In genomic region chr12:109601557-109601956, GRCh38 we compare ENCODE assay signal across 26 cellular contexts. TPM values are rescaled to one million over a fixed set of nuclear protein-coding genes. Genes with fewer than 3 reads are reported as not detected.
DNase-seq lines count a peak whose midpoint lies in the region; ATAC-seq, FAIRE-seq and TF ChIP-seq lines count a peak whose summit lies in the region.
"Had no signal": no experiment of that assay in that cellular context is flagged by ENCODE, and none has a peak within 500 bp of the region (broad histone marks: within the 10 kb centered on the region; RNA-seq: fewer than 3 reads in every experiment).

No MANE protein-coding gene starts in this region.

- no peak for TF ChIP-seq POLR2A in HepG2 (IDR thresholded peaks at IDR 0.05; ENCODE audit: insufficient read depth in 1 of 2, low read depth in 2 of 2, low read length in 2 of 2)
- TF ChIP-seq POLR2A in right lobe of liver (IDR thresholded peaks at IDR 0.05) = no peak

- no peak overlapping the region for H3K4me2 ChIP-seq in HepG2 (ENCODE audit: low read depth, low read length)
- no peak overlapping the region for H3K4me2 ChIP-seq in neuronal stem cell (ENCODE audit: insufficient read depth, low read length, poor library complexity, severe bottlenecking)

- H4K91ac ChIP-seq in neuronal stem cell (ENCODE audit: low read depth, low read length, poor library complexity) = no peak overlapping the region

- H2BK12ac ChIP-seq in neuronal stem cell (ENCODE audit: low read length) = peak overlapping the region; percentile 30

- H3K27ac ChIP-seq in HepG2 (ENCODE audit: extremely low read length, insufficient read depth, low read length) (no peak overlapping the region), right lobe of liver (no peak overlapping the region), neuronal stem cell (replicated peaks; ENCODE audit: low read length) (no peak overlapping the region)
- H3K27ac ChIP-seq: 22Rv1; BLaER1 treated with 17β-estradiol and CSF1 and Interleukin-3, amounts not matched to agents 10 nM and 100 nM; GM23248 had no signal

- TF ChIP-seq CTCF in HepG2 (CRISPR knock-in tag; IDR thresholded peaks at IDR 0.05) (no peak), right lobe of liver (IDR thresholded peaks at IDR 0.05) (no peak), bronchial epithelial cell (IDR thresholded peaks at IDR 0.05; ENCODE audit: insufficient read depth, low read length, severe bottlenecking) (no peak)

- no peak overlapping the region for H3K4me3 Mint-ChIP-seq in activated T-cell treated with anti-CD3 and anti-CD28 coated beads, Interleukin-2, amount 50 U/mL, for 4 hours
- H3K4me3 Mint-ChIP-seq: CD14-positive monocyte; CD4-positive, alpha-beta T cell; CD8-positive, alpha-beta memory T cell had no signal

- H3K23ac ChIP-seq in neuronal stem cell (ENCODE audit: low read depth, low read length, poor library complexity) = no peak overlapping the region

- H3K14ac ChIP-seq in neuronal stem cell (ENCODE audit: low read length) = no peak overlapping the region

- peaks cover 9% of the 10 kb centered on the region for H3K4me1 Mint-ChIP-seq in activated T-cell treated with anti-CD3 and anti-CD28 coated beads, Interleukin-2, amount 50 U/mL, for 4 hours (ENCODE audit: low read depth)

- TF ChIP-seq EP300 in HepG2 (IDR thresholded peaks at IDR 0.05; ENCODE audit: low read depth in 2 of 2, low read length in 2 of 2) (no peak), HepG2 (CRISPR knock-in tag; IDR thresholded peaks at IDR 0.05; ENCODE audit: borderline replicate concordance) (no peak)

- CTCF ChIA-PET in HepG2 (lab: Yijun Ruan, JAX; ENCODE audit: low intra/inter-chr PET ratio, low total read pairs) = no interaction called here

- no peaks in the 10 kb centered on the region for H3K9me3 ChIP-seq in HepG2 (ENCODE audit: low read length)
- H3K9me3 ChIP-seq in right lobe of liver = no peaks in the 10 kb centered on the region
- H3K9me3 ChIP-seq in neuronal stem cell (replicated peaks in 1 of 2; ENCODE audit: control insufficient read depth in 2 of 2, insufficient read depth in 1 of 2, low read depth in 1 of 2, low read length in 2 of 2) = no peaks in the 10 kb centered on the region
- H3K9me3 ChIP-seq: BE2C; BLaER1 treated with 17β-estradiol and CSF1 and Interleukin-3, amounts not matched to agents 10 nM and 100 nM had no signal

- H2BK5ac ChIP-seq in neuronal stem cell (ENCODE audit: low read length) = no peak overlapping the region

- POLR2A ChIA-PET in HepG2 (lab: Yijun Ruan, JAX) = no interaction called here

- H3K36me3 Mint-ChIP-seq in activated T-cell treated with anti-CD3 and anti-CD28 coated beads, Interleukin-2, amount 50 U/mL, for 4 hours (ENCODE audit: insufficient read depth) = peaks cover 2% of the 10 kb centered on the region

- no peak overlapping the region for H2BK120ac ChIP-seq in neuronal stem cell (ENCODE audit: low read depth, low read length)

- no peak for DNase-seq in HepG2 (ENCODE audit: low spot score)
- no peak for DNase-seq in right lobe of liver
- no peak for DNase-seq in bronchial epithelial cell (ENCODE audit: low read depth)
- no peak for DNase-seq in neuronal stem cell (ENCODE audit: low spot score)
- no peak for DNase-seq in mucosa of gallbladder (ENCODE audit: low spot score)
- DNase-seq in activated T-cell treated with anti-CD3 and anti-CD28 coated beads, Interleukin-2, amount 50 U/mL, for 4 hours = no peak
- DNase-seq in cerebellum (ENCODE audit: low spot score) = no peak
- DNase-seq: ACHN; AML-193; BE2C; CD4-positive, alpha-beta T cell; CD8-positive, alpha-beta memory T cell; DMS 273 treated with DMSO at 0.1 percent for 48 hours; DMS79; EL; GDM1; GM23248; HCEC 1CT had no signal

- no peak for FAIRE-seq in HepG2 (lab: Jason Lieb, UNC)
- peak; percentile 52 for FAIRE-seq in bronchial epithelial cell (lab: Jason Lieb, UNC)
- FAIRE-seq: A204.1, D721Med, GM12891, GM18507, H1 had no signal

- H4K8ac ChIP-seq in neuronal stem cell (ENCODE audit: low read depth, low read length) = no peak overlapping the region

- H3K4me1 ChIP-seq in HepG2 (ENCODE audit: insufficient read depth, low read length) (peaks cover 72% of the 10 kb centered on the region), right lobe of liver (peaks cover 0 to 14% (median 2%) of the 10 kb centered on the region in 4 donors), neuronal stem cell (ENCODE audit: control insufficient read depth in 2 of 2, insufficient read depth in 1 of 2, low read depth in 1 of 2, low read length in 2 of 2) (peaks cover 8 to 27% of the 10 kb centered on the region in 2 donors)

- intact Hi-C loops in HepG2 (cut with micrococcal nuclease; ENCODE audit: unreplicated experiment) = no loop called here
- intact Hi-C loops in right lobe of liver (cut with DNase I) = loop anchor here in 1 of 2 donors (5.0 kb wide), 1 partner anchor 116 kb away; no protein-coding TSS in a partner anchor

- no peak for TF ChIP-seq RAD21 in HepG2 (CRISPR knock-in tag; IDR thresholded peaks at IDR 0.05)

- H2AK5ac ChIP-seq in neuronal stem cell (ENCODE audit: low read depth, low read length) = peak overlapping the region; percentile 88

- H2AFZ ChIP-seq in HepG2 (ENCODE audit: low read length) (no peak overlapping the region), neuronal stem cell (ENCODE audit: low read length) (no peak overlapping the region)
- H2AFZ ChIP-seq: GM23248 had no signal

- H3K18ac ChIP-seq in neuronal stem cell (ENCODE audit: low read length) = peak overlapping the region; percentile 13

- H4K20me1 ChIP-seq in HepG2 (ENCODE audit: insufficient read depth, low read length) = no peaks in the 10 kb centered on the region

- H3K4me3 ChIP-seq in HepG2 (replicated peaks in 1 of 3; ENCODE audit: insufficient read depth in 1 of 3, low read depth in 2 of 3, low read length in 3 of 3) = no peak overlapping the region
- no peak overlapping the region for H3K4me3 ChIP-seq in right lobe of liver
- no peak overlapping the region for H3K4me3 ChIP-seq in bronchial epithelial cell (ENCODE audit: low read depth, low read length)
- no peak overlapping the region for H3K4me3 ChIP-seq in neuronal stem cell (ENCODE audit: low read length in 2 of 2)
- H3K4me3 ChIP-seq: BLaER1 treated with 17β-estradiol and CSF1 and Interleukin-3, amounts not matched to agents 10 nM and 100 nM; GM23248 had no signal

- no peaks in the 10 kb centered on the region; a peak in 3 of 5 replicates for H3K27me3 ChIP-seq in HepG2 (ENCODE audit: control insufficient read depth in 1 of 2, insufficient read depth in 2 of 2, low read length in 2 of 2)
- no peaks in the 10 kb centered on the region for H3K27me3 ChIP-seq in right lobe of liver
- peaks cover 5% of the 10 kb centered on the region for H3K27me3 ChIP-seq in bronchial epithelial cell (ENCODE audit: control insufficient read depth, insufficient read depth, low read length)
- peaks cover 0 to 12% (median 0%) of the 10 kb centered on the region in 3 experiments for H3K27me3 ChIP-seq in neuronal stem cell (ENCODE audit: control insufficient read depth in 3 of 3, insufficient read depth in 3 of 3, low read depth in 1 of 3, low read length in 3 of 3)
- H3K27me3 ChIP-seq: BE2C; BLaER1 treated with 17β-estradiol and CSF1 and Interleukin-3, amounts not matched to agents 10 nM and 100 nM had no signal

- H2BK15ac ChIP-seq in neuronal stem cell (ENCODE audit: low read length) = peak overlapping the region; percentile 29

- no peak for ATAC-seq in HepG2
- no peak for ATAC-seq in right lobe of liver
- no peak for ATAC-seq in activated T-cell treated with anti-CD3 and anti-CD28 coated beads, Interleukin-2, amount 50 U/mL, for 4 hours

- WGBS in HepG2 (ENCODE audit: low lambda C conversion rate) = 77% methylated on average over 7 of the region's 8 CpGs
- WGBS in right lobe of liver (ENCODE audit: insufficient coverage, low coverage, low lambda C conversion rate, missing lambda C conversion rate) = 92% methylated on average over 2 of the region's 8 CpGs
- no CpG with 5 or more reads among the region's 8 CpGs for WGBS in neuronal stem cell (ENCODE audit: extremely low coverage in 2 of 2, insufficient read length in 2 of 2, insufficient replicate concordance in 1 of 2), 2 donors

- H3K79me1 ChIP-seq in neuronal stem cell (ENCODE audit: low read depth, low read length) = no peaks in the 10 kb centered on the region

- no peaks in the 10 kb centered on the region for H3K9me3 Mint-ChIP-seq in activated T-cell treated with anti-CD3 and anti-CD28 coated beads, Interleukin-2, amount 50 U/mL, for 4 hours
- H3K9me3 Mint-ChIP-seq: CD4-positive, alpha-beta T cell; CD8-positive, alpha-beta memory T cell had no signal

- H3K79me2 ChIP-seq in HepG2 (ENCODE audit: insufficient read depth, low read length) = no peaks in the 10 kb centered on the region

- no peak overlapping the region for H3K4ac ChIP-seq in neuronal stem cell (ENCODE audit: low read length)

- H3K27me3 Mint-ChIP-seq in activated T-cell treated with anti-CD3 and anti-CD28 coated beads, Interleukin-2, amount 50 U/mL, for 4 hours (ENCODE audit: low read depth) = no peaks in the 10 kb centered on the region
- H3K27me3 Mint-ChIP-seq: CD4-positive, alpha-beta T cell had no signal

- no TSS peak for BruUV-seq in HepG2 (replicated peaks; lab: Mats Ljungman, UMichigan)

- in situ Hi-C loops in HepG2 (cut with HindIII; ENCODE audit: extremely low pct_ligation_motif_present, low pct_unique_long_range_greater_than_20kb) = no loop called here

- no peak overlapping the region for H3K9ac ChIP-seq in HepG2 (ENCODE audit: insufficient read depth, low read depth, low read length)
- no peak overlapping the region for H3K9ac ChIP-seq in neuronal stem cell (ENCODE audit: low read depth, low read length, poor library complexity)
- H3K9ac ChIP-seq: BLaER1 treated with 17β-estradiol and CSF1 and Interleukin-3, amounts not matched to agents 10 nM and 100 nM; GM23248 had no signal

- H3K36me3 ChIP-seq in HepG2 (replicated peaks in 1 of 2; ENCODE audit: control insufficient read depth in 1 of 2, insufficient read depth in 2 of 2, low read length in 2 of 2) (no peaks in the 10 kb centered on the region), right lobe of liver (no peaks in the 10 kb centered on the region), bronchial epithelial cell (ENCODE audit: control insufficient read depth, insufficient read depth, low read length) (no peaks in the 10 kb centered on the region), neuronal stem cell (replicated peaks in 1 of 2; ENCODE audit: control insufficient read depth in 2 of 2, insufficient read depth in 2 of 2, low read length in 2 of 2) (peaks cover 0 to 7% of the 10 kb centered on the region in 2 donors)
- H3K36me3 ChIP-seq: BE2C; BLaER1 treated with 17β-estradiol and CSF1 and Interleukin-3, amounts not matched to agents 10 nM and 100 nM had no signal

RNA-seq across cellular contexts. Expression of gene MVK, which starts 28.0 kb away (rescaled TPM):
- 47.1 and 66.9 TPM in 2 replicates for total RNA-seq in HepG2 (2016; rRNA removed; fragmentation: Illumina TruSeq; extraction: Trizol)
- 15.1 and 17.9 TPM in 2 replicates for total RNA-seq in HepG2 (2016; cell fraction: cytosol; rRNA removed; fragmentation: Illumina TruSeq; extraction: Trizol; ENCODE audit: low read depth)
- 40.9 and 70.6 TPM in 2 replicates for total RNA-seq in HepG2 (2016; cell fraction: insoluble cytoplasmic fraction; rRNA removed; fragmentation: Illumina TruSeq; extraction: Trizol)
- total RNA-seq in HepG2 (2016; cell fraction: membrane; rRNA removed; fragmentation: Illumina TruSeq; extraction: Trizol) = 34.1 and 39.6 TPM in 2 replicates
- 38.8 and 47.2 TPM in 2 replicates for total RNA-seq in HepG2 (2016; cell fraction: nucleus; rRNA removed; fragmentation: Illumina TruSeq; extraction: Trizol)
- polyA plus RNA-seq in HepG2 (2011; rRNA removed) = 11.6 and 22.5 TPM in 2 replicates
- polyA plus RNA-seq in HepG2 (2011; cell fraction: cytosol; rRNA removed) = 12.4 and 13.5 TPM in 2 replicates
- polyA plus RNA-seq in HepG2 (2011; cell fraction: nucleus; rRNA removed) = 32.0 and 47.6 TPM in 2 replicates
- 19.2 and 28.6 TPM in 2 replicates for polyA plus RNA-seq in HepG2 (2012)
- polyA plus RNA-seq in HepG2 (2016; cell fraction: cytosol; fragmentation: Illumina TruSeq; extraction: Trizol; ENCODE audit: low read depth) = 16.3 and 19.9 TPM in 2 replicates
- polyA plus RNA-seq in HepG2 (2016; cell fraction: insoluble cytoplasmic fraction; fragmentation: Illumina TruSeq; extraction: Trizol; ENCODE audit: low read depth) = 42.0 and 50.4 TPM in 2 replicates
- 26.9 and 30.0 TPM in 2 replicates for polyA plus RNA-seq in HepG2 (2016; cell fraction: membrane; fragmentation: Illumina TruSeq; extraction: Trizol; ENCODE audit: low read depth)
- 78.2 and 82.6 TPM in 2 replicates for polyA plus RNA-seq in HepG2 (2016; cell fraction: nucleus; fragmentation: Illumina TruSeq; extraction: Trizol; ENCODE audit: insufficient read depth, low read depth)
- polyA minus RNA-seq in HepG2 (2011; rRNA and poly(A)+ RNA removed; ENCODE audit: low replicate concordance) = 19.6 and 22.9 TPM in 2 replicates
- 6.1 and 8.0 TPM in 2 replicates for polyA minus RNA-seq in HepG2 (2011; cell fraction: cytosol; rRNA and poly(A)+ RNA removed)
- polyA minus RNA-seq in HepG2 (2011; cell fraction: nucleus; rRNA and poly(A)+ RNA removed) = 12.2 and 21.1 TPM in 2 replicates
- total RNA-seq in right lobe of liver = 10 to 100 TPM; 14.2 to 60.0 (median 37.6) TPM
- 14.3 and 16.1 TPM in 2 replicates for total RNA-seq in bronchial epithelial cell
- 25.4 TPM for polyA plus RNA-seq in neuronal stem cell (2013, experiment 1 of 2)
- 26.4 TPM for polyA plus RNA-seq in neuronal stem cell (2013, experiment 2 of 2)
- total RNA-seq in mucosa of gallbladder = 40.5 TPM
- total RNA-seq in activated T-cell treated with anti-CD3 and anti-CD28 coated beads, Interleukin-2, amount 50 U/mL, for 4 hours = 10 to 100 TPM; 10.2 to 11.4 (median 10.4) TPM
- 14.8 TPM for total RNA-seq in cerebellum

RNA-seq across cellular contexts. Expression of gene MMAB, which starts 28.3 kb away (rescaled TPM):
- total RNA-seq in HepG2 (2016; rRNA removed; fragmentation: Illumina TruSeq; extraction: Trizol) (77.3 and 112 TPM in 2 replicates), right lobe of liver (10 to 100 TPM; 42.6 to 99.8 (median 65.2) TPM), bronchial epithelial cell (33.5 and 36.9 TPM in 2 replicates), mucosa of gallbladder (58.3 TPM), cerebellum (13.1 TPM)
- 32.4 and 42.7 TPM in 2 replicates for total RNA-seq in HepG2 (2016; cell fraction: cytosol; rRNA removed; fragmentation: Illumina TruSeq; extraction: Trizol; ENCODE audit: low read depth)
- total RNA-seq in HepG2 (2016; cell fraction: insoluble cytoplasmic fraction; rRNA removed; fragmentation: Illumina TruSeq; extraction: Trizol) = 80.5 and 108 TPM in 2 replicates
- 59.5 and 67.4 TPM in 2 replicates for total RNA-seq in HepG2 (2016; cell fraction: membrane; rRNA removed; fragmentation: Illumina TruSeq; extraction: Trizol)
- total RNA-seq in HepG2 (2016; cell fraction: nucleus; rRNA removed; fragmentation: Illumina TruSeq; extraction: Trizol) = 37.8 and 41.0 TPM in 2 replicates
- 26.1 and 33.2 TPM in 2 replicates for polyA plus RNA-seq in HepG2 (2011; rRNA removed)
- polyA plus RNA-seq in HepG2 (2011; cell fraction: cytosol; rRNA removed) = 29.9 and 32.2 TPM in 2 replicates
- 34.9 and 43.2 TPM in 2 replicates for polyA plus RNA-seq in HepG2 (2011; cell fraction: nucleus; rRNA removed)
- polyA plus RNA-seq in HepG2 (2012) = 39.1 and 40.4 TPM in 2 replicates
- 36.6 and 44.0 TPM in 2 replicates for polyA plus RNA-seq in HepG2 (2016; cell fraction: cytosol; fragmentation: Illumina TruSeq; extraction: Trizol; ENCODE audit: low read depth)
- 98.7 and 99.8 TPM in 2 replicates for polyA plus RNA-seq in HepG2 (2016; cell fraction: insoluble cytoplasmic fraction; fragmentation: Illumina TruSeq; extraction: Trizol; ENCODE audit: low read depth)
- 39.9 and 52.5 TPM in 2 replicates for polyA plus RNA-seq in HepG2 (2016; cell fraction: membrane; fragmentation: Illumina TruSeq; extraction: Trizol; ENCODE audit: low read depth)
- polyA plus RNA-seq in HepG2 (2016; cell fraction: nucleus; fragmentation: Illumina TruSeq; extraction: Trizol; ENCODE audit: insufficient read depth, low read depth) = 58.2 and 63.9 TPM in 2 replicates
- 37.1 and 53.3 TPM in 2 replicates for polyA minus RNA-seq in HepG2 (2011; rRNA and poly(A)+ RNA removed; ENCODE audit: low replicate concordance)
- polyA minus RNA-seq in HepG2 (2011; cell fraction: cytosol; rRNA and poly(A)+ RNA removed) = 11.8 and 16.2 TPM in 2 replicates
- polyA minus RNA-seq in HepG2 (2011; cell fraction: nucleus; rRNA and poly(A)+ RNA removed) = 21.0 and 29.1 TPM in 2 replicates
- 27.4 TPM for polyA plus RNA-seq in neuronal stem cell (2013, experiment 1 of 2)
- 27.9 TPM for polyA plus RNA-seq in neuronal stem cell (2013, experiment 2 of 2)
- 10 to 100 TPM; 33.1 to 49.3 (median 38.4) TPM for total RNA-seq in activated T-cell treated with anti-CD3 and anti-CD28 coated beads, Interleukin-2, amount 50 U/mL, for 4 hours
